Comparison of ENCODE assay signal across 8 cellular contexts in genomic region chr1:54052934-54053744, GRCh38. TPM values are rescaled to one million over a fixed set of nuclear protein-coding genes. Genes with fewer than 3 reads are reported as not detected.
DNase-seq lines count a peak whose midpoint lies in the region; ATAC-seq and TF ChIP-seq lines count a peak whose summit lies in the region.

Gene TCEANC2 (plus strand): TSS chr1:54053608. CDS start chr1:54054423, 815 bp downstream.
Gene TMEM59 (minus strand): TSS chr1:54053204. CDS start chr1:54053188, 16 bp downstream.

- peak; percentile 92 for ATAC-seq in HG02571 (IDR thresholded peaks at IDR 0.05; ENCODE audit: unreplicated experiment)

- DNase-seq in GM06990 (ENCODE audit: extremely low read depth, insufficient read length) = peak; percentile 98
- DNase-seq in NCI-H1048 (lab: John Stamatoyannopoulos, UW) = peak; percentile 92
- peak; percentile 95 for DNase-seq in SK-N-MC (ENCODE audit: low read depth, low spot score)
- peak; percentile 99 for DNase-seq in activated naive CD4-positive, alpha-beta T cell treated with anti-CD3 and anti-CD28 coated beads, Interleukin-2, amount 10 ng/mL, durations not matched to agents 7 days and 5 days
- peak; percentile 99 for DNase-seq in globus pallidus (ENCODE audit: low spot score)
- peak; percentile 99 for DNase-seq in occipital lobe (lab: John Stamatoyannopoulos, UW)
- DNase-seq in testis = peak; percentile 99

- H3K27me3 ChIP-seq in GM06990 (replicated peaks; ENCODE audit: control insufficient read depth, insufficient read depth, low read length) (no peaks in the 10 kb centered on the region), testis (no peaks in the 10 kb centered on the region)

- H3K4me1 Mint-ChIP-seq in activated naive CD4-positive, alpha-beta T cell treated with anti-CD3 and anti-CD28 coated beads, Interleukin-2, amount 10 ng/mL, durations not matched to agents 7 days and 5 days = peaks cover 39% of the 10 kb centered on the region

- peaks cover 35% of the 10 kb centered on the region for H3K4me1 ChIP-seq in testis

- H3K4me3 ChIP-seq in GM06990 (replicated peaks; ENCODE audit: low read depth, low read length) (peak within 1 kb of the TSS; percentile 83), SK-N-MC (peak within 1 kb of the TSS; percentile 99), testis (peak within 1 kb of the TSS; percentile 83 to 91)

- no peak within 1 kb of the TSS for H3K27ac Mint-ChIP-seq in activated naive CD4-positive, alpha-beta T cell treated with anti-CD3 and anti-CD28 coated beads, Interleukin-2, amount 10 ng/mL, durations not matched to agents 7 days and 5 days

- H3K9me3 ChIP-seq in SK-N-MC (ENCODE audit: low read depth, low read length) = no peaks in the 10 kb centered on the region
- no peaks in the 10 kb centered on the region for H3K9me3 ChIP-seq in testis

- H3K27ac ChIP-seq in SK-N-MC = peak within 1 kb of the TSS; percentile 74
- H3K27ac ChIP-seq in testis = peak within 1 kb of the TSS; percentile 87 to 92

- H3K27me3 Mint-ChIP-seq in activated naive CD4-positive, alpha-beta T cell treated with anti-CD3 and anti-CD28 coated beads, Interleukin-2, amount 10 ng/mL, durations not matched to agents 7 days and 5 days = no peaks in the 10 kb centered on the region

- no peak within 1 kb of the TSS for H3K4me3 Mint-ChIP-seq in activated naive CD4-positive, alpha-beta T cell treated with anti-CD3 and anti-CD28 coated beads, Interleukin-2, amount 10 ng/mL, durations not matched to agents 7 days and 5 days

- H3K36me3 Mint-ChIP-seq in activated naive CD4-positive, alpha-beta T cell treated with anti-CD3 and anti-CD28 coated beads, Interleukin-2, amount 10 ng/mL, durations not matched to agents 7 days and 5 days = peaks cover 21% of the 10 kb centered on the region

- TF ChIP-seq CTCF in GM06990 (IDR thresholded peaks at IDR 0.05; ENCODE audit: insufficient read depth, low read length, poor library complexity, severe bottlenecking) (no peak), testis (IDR thresholded peaks at IDR 0.05) (peak in 1 of 3 experiments; percentile 12)

- TF ChIP-seq POLR2A in testis (IDR thresholded peaks at IDR 0.05) = peak; percentile 40

- 0% methylated on average over 42 to 55 of the region's 59 CpGs for WGBS in testis, 2 donors

- intact Hi-C loops in testis (cut with DNase I; ENCODE audit: low total_unique reads) = no loop called here

- H3K9me3 Mint-ChIP-seq in activated naive CD4-positive, alpha-beta T cell treated with anti-CD3 and anti-CD28 coated beads, Interleukin-2, amount 10 ng/mL, durations not matched to agents 7 days and 5 days = no peaks in the 10 kb centered on the region

- CTCF ChIA-PET in activated naive CD4-positive, alpha-beta T cell treated with anti-CD3 and anti-CD28 coated beads, Interleukin-2, amount 10 ng/mL, durations not matched to agents 7 days and 5 days (lab: Charles Lee) = interaction anchor here (0.7 kb wide), 1 partner anchor 193 kb away, joined by 3 read pairs; no protein-coding TSS in a partner anchor

- peak within 1 kb of the TSS; percentile 92 for H3K9ac ChIP-seq in SK-N-MC (ENCODE audit: insufficient read length)

- no peaks in the 10 kb centered on the region; the same call in 1 of the 2 replicates for H3K36me3 ChIP-seq in GM06990 (ENCODE audit: control insufficient read depth, insufficient read depth, low read length)
- no peaks in the 10 kb centered on the region for H3K36me3 ChIP-seq in SK-N-MC (ENCODE audit: insufficient read depth, low read length)
- H3K36me3 ChIP-seq in testis (ENCODE audit: low read depth, missing control alignments) = no peaks in the 10 kb centered on the region

RNA-seq across cellular contexts. Expression of gene TCEANC2, which starts in this region (rescaled TPM):
- total RNA-seq in occipital lobe (7.0 TPM), testis (10 to 100 TPM; 10.7 to 16.1 TPM)
- 14.1 TPM for polyA plus RNA-seq in testis (ENCODE audit: insufficient read depth, low read depth, low replicate concordance)

RNA-seq across cellular contexts. Expression of gene TMEM59, which starts in this region (rescaled TPM):
- total RNA-seq in occipital lobe (122 TPM), testis (100 to 1,000 TPM; 209 to 289 TPM)
- polyA plus RNA-seq in testis (ENCODE audit: insufficient read depth, low read depth, low replicate concordance) = 338 TPM

Comparison
In these comparisons a context has a peak if more than half of its experiments do, and no peak if none do; other contexts are left out.
1. Peak in every context shown above with its lines: DNase-seq, ATAC-seq, H3K4me3 ChIP-seq and H3K27ac ChIP-seq.